6 cellular contexts compared by ENCODE assay signal in genomic region chr9:136726631-136727191, GRCh38. TPM values are rescaled to one million over a fixed set of nuclear protein-coding genes. Genes with fewer than 3 reads are reported as not detected.
DNase-seq lines count a peak whose midpoint lies in the region; ATAC-seq, FAIRE-seq and TF ChIP-seq lines count a peak whose summit lies in the region.

No MANE protein-coding gene starts in this region.

- H3K27me3 ChIP-seq in PC-9 (ENCODE audit: insufficient read depth, low read depth): no peaks in the 10 kb centered on the region
- no peaks in the 10 kb centered on the region for H3K27me3 ChIP-seq in psoas muscle (ENCODE audit: insufficient read depth in 3 of 3, low read length in 2 of 3)

- H3K4me3 ChIP-seq in PC-9: peak overlapping the region; percentile 99
- H3K4me3 ChIP-seq in psoas muscle: peak overlapping the region; percentile 86

- peaks cover 61% of the 10 kb centered on the region for H3K4me1 Mint-ChIP-seq in dendritic cell treated with granulocyte-macrophage colony-stimulating factor and Interleukin-4, amounts not matched to agents 40 ng/mL and 50 ng/mL, for 4 days (ENCODE audit: low read depth)

- H3K27ac Mint-ChIP-seq in dendritic cell treated with granulocyte-macrophage colony-stimulating factor and Interleukin-4, amounts not matched to agents 40 ng/mL and 50 ng/mL, for 4 days: peak overlapping the region; percentile 78

- peak overlapping the region; percentile 89 for H3K4me3 Mint-ChIP-seq in dendritic cell treated with granulocyte-macrophage colony-stimulating factor and Interleukin-4, amounts not matched to agents 40 ng/mL and 50 ng/mL, for 4 days

- intact Hi-C loops in PC-9 (cut with micrococcal nuclease; ENCODE audit: unreplicated experiment) (loop anchor here (2.0 to 10.0 kb wide), 2 partner anchors 32 to 52 kb away; no protein-coding TSS in a partner anchor), psoas muscle (cut with DNase I) (no loop called here)
- intact Hi-C loops in dendritic cell treated with granulocyte-macrophage colony-stimulating factor and Interleukin-4, amounts not matched to agents 40 ng/mL and 50 ng/mL, for 4 days (cut with micrococcal nuclease): loop anchor here (5.0 kb wide), 1 partner anchor 39 kb away; the partner anchor contains the start of gene AGPAT2

- TF ChIP-seq CTCF in D721Med (IDR thresholded peaks at IDR 0.05; ENCODE audit: insufficient read depth, missing control alignments) (peak; percentile 25), PC-9 (conservative IDR thresholded peaks at IDR 0.05) (peak; percentile 54), psoas muscle (IDR thresholded peaks at IDR 0.05) (peak; percentile 34)

- ATAC-seq in psoas muscle (peak in 1 of 4 donors; percentile 22), HG03097 (IDR thresholded peaks at IDR 0.05; ENCODE audit: low FRiP score, unreplicated experiment) (no peak)

- peaks cover 57% of the 10 kb centered on the region for H4K20me1 ChIP-seq in PC-9 (ENCODE audit: insufficient read depth)

- H3K79me2 ChIP-seq in PC-9 (ENCODE audit: low read depth): peaks cover 71% of the 10 kb centered on the region

- H3K9me2 ChIP-seq in PC-9 (ENCODE audit: insufficient read depth): no peaks in the 10 kb centered on the region

- peaks cover 34% of the 10 kb centered on the region for H3K36me3 ChIP-seq in PC-9 (ENCODE audit: low read depth)
- H3K36me3 ChIP-seq in psoas muscle (ENCODE audit: insufficient read depth in 1 of 2, low read depth in 1 of 2): peaks cover 8 to 53% of the 10 kb centered on the region in 2 donors

- 23 to 32% (median 28%) methylated on average over 18 of the region's 18 CpGs for WGBS in psoas muscle, 3 donors

- H3F3A ChIP-seq in PC-9 (ENCODE audit: insufficient read depth, low read depth): peaks cover 74% of the 10 kb centered on the region

- BruUV-seq in PC-9 (replicated peaks; lab: Mats Ljungman, UMichigan): no TSS peak

- H3K4me2 ChIP-seq in PC-9: peak overlapping the region; percentile 98

- no peak overlapping the region for H2AFZ ChIP-seq in PC-9

- CTCF ChIA-PET in PC-9 (lab: Charles Lee): interaction anchor here (0.8 kb wide), 1 partner anchor 33 kb away, joined by 3 read pairs; no protein-coding TSS in a partner anchor

- H3K9me3 Mint-ChIP-seq in dendritic cell treated with granulocyte-macrophage colony-stimulating factor and Interleukin-4, amounts not matched to agents 40 ng/mL and 50 ng/mL, for 4 days: no peaks in the 10 kb centered on the region

- peak overlapping the region; percentile 17 for H3K27ac ChIP-seq in PC-9
- H3K27ac ChIP-seq in psoas muscle: peak overlapping the region; percentile 76

- H3K27me3 Mint-ChIP-seq in dendritic cell treated with granulocyte-macrophage colony-stimulating factor and Interleukin-4, amounts not matched to agents 40 ng/mL and 50 ng/mL, for 4 days: peaks cover 13% of the 10 kb centered on the region

- peaks cover 60% of the 10 kb centered on the region for H3K36me3 Mint-ChIP-seq in dendritic cell treated with granulocyte-macrophage colony-stimulating factor and Interleukin-4, amounts not matched to agents 40 ng/mL and 50 ng/mL, for 4 days (ENCODE audit: low read depth)

- H3K9me3 ChIP-seq in PC-9 (ENCODE audit: insufficient read depth, low read depth) (no peaks in the 10 kb centered on the region), psoas muscle (no peaks in the 10 kb centered on the region)

- H3K4me1 ChIP-seq in PC-9 (replicated peaks; ENCODE audit: insufficient read depth): peaks cover 27% of the 10 kb centered on the region
- peaks cover 36% of the 10 kb centered on the region for H3K4me1 ChIP-seq in psoas muscle

- POLR2A ChIA-PET in PC-9 (lab: Charles Lee; ENCODE audit: unreplicated experiment): interaction anchor here (0.6 to 0.8 kb wide), 2 partner anchors 53 to 360 kb away, joined by 4 to 20 read pairs; no protein-coding TSS in a partner anchor

- no peak for FAIRE-seq in D721Med (lab: Jason Lieb, UNC)

- DNase-seq in D721Med (ENCODE audit: insufficient read length, low spot score) (no peak), PC-9 (peak in 1 of 2 experiments; percentile 64), psoas muscle (no peak), middle frontal gyrus (ENCODE audit: extremely low spot score, low spot score) (no peak)

RNA-seq across cellular contexts. Expression of gene DIPK1B, which starts 14.3 kb away (rescaled TPM):
- total RNA-seq in PC-9 (2021): 19.0 and 32.6 TPM in 2 replicates
- total RNA-seq in psoas muscle: 1 to 10 TPM; 1.4 to 2.7 (median 2.3) TPM
- polyA plus RNA-seq in psoas muscle: 1 to 10 TPM; 2.2 to 5.3 (median 3.5) TPM

RNA-seq across cellular contexts. Expression of gene LCN10, which starts 16.0 kb away (rescaled TPM):
- total RNA-seq in PC-9 (2021) (0.94 and 2.2 TPM in 2 replicates), psoas muscle (1 to 10 TPM in 3 of 4 donors, not detected in 1; 3.2 to 4.9 (median 4.1) TPM)
- polyA plus RNA-seq in psoas muscle: 1 to 10 TPM; 3.0 to 4.6 (median 4.0) TPM

RNA-seq across cellular contexts. Expression of gene LCN6, which starts 21.6 kb away (rescaled TPM):
- total RNA-seq in PC-9 (2021): not detected in 2 replicates
- 10 to 100 TPM in 1 of 4 donors, 1 to 10 TPM in 2, under 1 TPM in 1; 0.44 to 14.7 (median 5.5) TPM for total RNA-seq in psoas muscle
- 10 to 100 TPM; 10.7 to 15.0 (median 10.8) TPM for polyA plus RNA-seq in psoas muscle

RNA-seq across cellular contexts. Expression of gene LCN8, which starts 31.3 kb away (rescaled TPM):
- not detected in 2 replicates for total RNA-seq in PC-9 (2021)
- 1 to 10 TPM in 1 of 4 donors, under 1 TPM in 2, not detected in 1; 0.44 to 1.5 (median 0.50) TPM for total RNA-seq in psoas muscle
- polyA plus RNA-seq in psoas muscle: under 1 TPM in 2 of 3 donors, not detected in 1; 0.16 to 0.17 TPM

RNA-seq across cellular contexts. Expression of gene LCN15, which starts 37.6 kb away (rescaled TPM):
- not detected in 2 replicates for total RNA-seq in PC-9 (2021)
- under 1 TPM in 1 of 4 donors, not detected in 3; 0.22 TPM for total RNA-seq in psoas muscle
- 1 to 10 TPM in 1 of 3 donors, under 1 TPM in 1, not detected in 1; 0.14 to 1.4 TPM for polyA plus RNA-seq in psoas muscle

Comparison
In these comparisons a context has a peak if more than half of its experiments do, and no peak if none do; other contexts are left out.
1. intact Hi-C loops: an anchor here in PC-9 (2.0 to 10.0 kb wide) and dendritic cell treated with granulocyte-macrophage colony-stimulating factor and Interleukin-4, amounts not matched to agents 40 ng/mL and 50 ng/mL, for 4 days (5.0 kb wide); none called in psoas muscle.